In genomic region chr5:109404428-109404960, GRCh38 we compare ENCODE assay signal across 18 cellular contexts. TPM values are rescaled to one million over a fixed set of nuclear protein-coding genes. Genes with fewer than 3 reads are reported as not detected.
DNase-seq lines count a peak whose midpoint lies in the region; ATAC-seq and TF ChIP-seq lines count a peak whose summit lies in the region.
"Had no signal": no experiment of that assay in that cellular context is flagged by ENCODE, and none has a peak within 500 bp of the region (broad histone marks: within the 10 kb centered on the region; RNA-seq: fewer than 3 reads in every experiment).

No MANE protein-coding gene starts in this region.

- CTCF ChIA-PET in CD8-positive, alpha-beta memory T cell (lab: Charles Lee), result no interaction called here

- H3K9me3 ChIP-seq in CD8-positive, alpha-beta memory T cell (ENCODE audit: low read length), result no peaks in the 10 kb centered on the region
- H3K9me3 ChIP-seq in gastrocnemius medialis, result no peaks in the 10 kb centered on the region
- H3K9me3 ChIP-seq: HAP-1, SJCRH30 had no signal

- H3K27me3 ChIP-seq in CD8-positive, alpha-beta memory T cell (ENCODE audit: insufficient read depth, low read length, poor library complexity, severe bottlenecking), result no peaks in the 10 kb centered on the region
- H3K27me3 ChIP-seq in gastrocnemius medialis, result no peaks in the 10 kb centered on the region
- H3K27me3 ChIP-seq: SJCRH30 had no signal

- peaks cover 57% of the 10 kb centered on the region for H3K4me1 ChIP-seq in CD8-positive, alpha-beta memory T cell (ENCODE audit: insufficient read depth, low read length)
- peaks cover 44 to 57% of the 10 kb centered on the region in 2 donors for H3K4me1 ChIP-seq in gastrocnemius medialis

- peaks cover 0 to 4% (median 3%) of the 10 kb centered on the region in 5 donors for H3K9me3 Mint-ChIP-seq in CD8-positive, alpha-beta memory T cell
- H3K9me3 Mint-ChIP-seq in chondrocyte (ENCODE audit: low read depth), result no peaks in the 10 kb centered on the region
- H3K9me3 Mint-ChIP-seq in stimulated activated effector memory CD8-positive, alpha-beta T cell treated with anti-CD3 and anti-CD28 coated beads, Interleukin-12 subunit alpha, Interleukin-12 subunit beta, amount 100 ng/mL, for 72 hours, result no peaks in the 10 kb centered on the region

- no peak for ATAC-seq in stimulated activated effector memory CD8-positive, alpha-beta T cell treated with anti-CD3 and anti-CD28 coated beads, Interleukin-12 subunit alpha, Interleukin-12 subunit beta, amount 100 ng/mL, for 72 hours
- ATAC-seq in GM18502 (IDR thresholded peaks at IDR 0.05; ENCODE audit: poor library complexity, unreplicated experiment) (no peak), gastrocnemius medialis (no peak)
- ATAC-seq: K562 had no signal

- intact Hi-C loops in gastrocnemius medialis (cut with DNase I; ENCODE audit: low total_unique reads), result loop anchor here (10.0 kb wide), 1 partner anchor 1020 kb away; the partner anchor contains the start of gene FBXL17

- in situ Hi-C loops in gastrocnemius medialis (cut with MboI; ENCODE audit: low sequenced_read_pairs in 4 of 4), result loop anchor here in 1 of 4 donors (25.0 kb wide), 1 partner anchor 667 kb away; the partner anchor contains the start of gene FER

- H3K4me1 Mint-ChIP-seq in CD8-positive, alpha-beta memory T cell, result peaks cover 68 to 91% (median 87%) of the 10 kb centered on the region in 3 donors
- peaks cover 64% of the 10 kb centered on the region for H3K4me1 Mint-ChIP-seq in chondrocyte (ENCODE audit: low read depth)
- peaks cover 59% of the 10 kb centered on the region for H3K4me1 Mint-ChIP-seq in stimulated activated effector memory CD8-positive, alpha-beta T cell treated with anti-CD3 and anti-CD28 coated beads, Interleukin-12 subunit alpha, Interleukin-12 subunit beta, amount 100 ng/mL, for 72 hours

- peak overlapping the region in 6 of 8 donors; percentile 28 to 79 (median 56) for H3K27ac Mint-ChIP-seq in CD8-positive, alpha-beta memory T cell
- peak overlapping the region; percentile 54 for H3K27ac Mint-ChIP-seq in chondrocyte (ENCODE audit: unreplicated experiment)
- no peak overlapping the region for H3K27ac Mint-ChIP-seq in stimulated activated effector memory CD8-positive, alpha-beta T cell treated with anti-CD3 and anti-CD28 coated beads, Interleukin-12 subunit alpha, Interleukin-12 subunit beta, amount 100 ng/mL, for 72 hours

- H3K27me3 Mint-ChIP-seq in CD8-positive, alpha-beta memory T cell, result peaks cover 0 to 6% of the 10 kb centered on the region in 2 donors
- no peaks in the 10 kb centered on the region for H3K27me3 Mint-ChIP-seq in chondrocyte (ENCODE audit: low read depth)

- no peak overlapping the region for H3K4me3 ChIP-seq in CD8-positive, alpha-beta memory T cell (ENCODE audit: low read length)
- no peak overlapping the region for H3K4me3 ChIP-seq in gastrocnemius medialis
- H3K4me3 ChIP-seq: HAP-1, K562, SJCRH30 had no signal

- peak overlapping the region in 4 of 7 donors; percentile 28 to 49 (median 41) for H3K4me3 Mint-ChIP-seq in CD8-positive, alpha-beta memory T cell
- H3K4me3 Mint-ChIP-seq in chondrocyte (ENCODE audit: unreplicated experiment), result no peak overlapping the region
- H3K4me3 Mint-ChIP-seq in stimulated activated effector memory CD8-positive, alpha-beta T cell treated with anti-CD3 and anti-CD28 coated beads, Interleukin-12 subunit alpha, Interleukin-12 subunit beta, amount 100 ng/mL, for 72 hours, result peak overlapping the region; percentile 34

- H3K36me3 ChIP-seq in CD8-positive, alpha-beta memory T cell (ENCODE audit: insufficient read depth, low read length), result no peaks in the 10 kb centered on the region
- no peaks in the 10 kb centered on the region for H3K36me3 ChIP-seq in gastrocnemius medialis
- H3K36me3 ChIP-seq: HAP-1 had no signal

- TF ChIP-seq CTCF in chondrocyte (IDR thresholded peaks at IDR 0.05) (no peak), gastrocnemius medialis (IDR thresholded peaks at IDR 0.05 in 4 of 5, conservative IDR thresholded peaks at IDR 0.05 in 1 of 5) (no peak)

- POLR2A ChIA-PET in CD8-positive, alpha-beta memory T cell (lab: Charles Lee), result no interaction called here

- no peak for DNase-seq in CD8-positive, alpha-beta memory T cell
- DNase-seq in NCI-H524 (lab: John Stamatoyannopoulos, UW) (peak; percentile 2 to 54), chondrocyte (ENCODE audit: low spot score) (no peak), gastrocnemius medialis (no peak), DMS 273 (lab: John Stamatoyannopoulos, UW; ENCODE audit: unreplicated experiment) (no peak)
- DNase-seq in stimulated activated effector memory CD8-positive, alpha-beta T cell treated with anti-CD3 and anti-CD28 coated beads, Interleukin-12 subunit alpha, Interleukin-12 subunit beta, amount 100 ng/mL, for 72 hours (ENCODE audit: low spot score in 2 of 2), result no peak
- DNase-seq: COR-L47; NCI-H1436 treated with DMSO at 0.1 percent for 48 hours; NCI-H2081; NCI-H2227 treated with DMSO at 0.1 percent for 48 hours; NCI-H69; NK-92 treated with Interleukin-12 subunit alpha and Interleukin-12 subunit beta, amount 100 ng/mL, for 24 hours; OCI-M1; RPMI8226; SJCRH30 had no signal

- TF ChIP-seq POLR2A in gastrocnemius medialis (IDR thresholded peaks at IDR 0.05), result no peak

- H3K36me3 Mint-ChIP-seq in CD8-positive, alpha-beta memory T cell, result peaks cover 6 to 37% (median 13%) of the 10 kb centered on the region in 3 donors
- H3K36me3 Mint-ChIP-seq in chondrocyte (ENCODE audit: low read depth), result peaks cover 3% of the 10 kb centered on the region
- H3K36me3 Mint-ChIP-seq in stimulated activated effector memory CD8-positive, alpha-beta T cell treated with anti-CD3 and anti-CD28 coated beads, Interleukin-12 subunit alpha, Interleukin-12 subunit beta, amount 100 ng/mL, for 72 hours, result peaks cover 51% of the 10 kb centered on the region

- no peak overlapping the region for H3K27ac ChIP-seq in CD8-positive, alpha-beta memory T cell (ENCODE audit: low read depth, low read length)
- no peak overlapping the region for H3K27ac ChIP-seq in gastrocnemius medialis
- H3K27ac ChIP-seq: SJCRH30 had no signal

RNA-seq across cellular contexts. Expression of gene PJA2, which starts 5.3 kb away (rescaled TPM):
- 10 to 100 TPM; 37.5 to 39.5 TPM for total RNA-seq in CD8-positive, alpha-beta memory T cell
- polyA plus RNA-seq in CD8-positive, alpha-beta memory T cell, result 54.8 TPM
- 106 to 110 TPM (median 107 TPM) in 3 replicates for total RNA-seq in chondrocyte
- total RNA-seq in gastrocnemius medialis, result 10 to 100 TPM; 37.6 to 64.9 (median 58.7) TPM

Comparison
In these comparisons a context has a peak if more than half of its experiments do, and no peak if none do; other contexts are left out.
1. DNase-seq: peak in NCI-H524 (2 of 2); none in CD8-positive, alpha-beta memory T cell (0 of 5), chondrocyte (single experiment), stimulated activated effector memory CD8-positive, alpha-beta T cell treated with anti-CD3 and anti-CD28 coated beads, Interleukin-12 subunit alpha, Interleukin-12 subunit beta, amount 100 ng/mL, for 72 hours (0 of 2), gastrocnemius medialis (0 of 2) and DMS 273 (single experiment).